ENCODE assay signal across 19 cellular contexts in genomic region chr6:43954311-43955131, GRCh38.
DNase-seq lines count a peak whose midpoint lies in the region; ATAC-seq, FAIRE-seq and TF ChIP-seq lines count a peak whose summit lies in the region.
"Had no signal": no experiment of that assay in that cellular context is flagged by ENCODE, and none has a peak within 500 bp of the region (broad histone marks: within the 10 kb centered on the region; RNA-seq: fewer than 3 reads in every experiment).

No MANE protein-coding gene starts in this region.

- DNase-seq in Daoy (ENCODE audit: low read depth): peak; percentile 1
- no peak for DNase-seq in bronchial epithelial cell (ENCODE audit: low read depth)
- peak; percentile 62 to 85 (median 79) for DNase-seq in right cardiac atrium
- peak; percentile 79 to 92 for DNase-seq in psoas muscle
- no peak for DNase-seq in stimulated activated CD4-positive, alpha-beta T cell treated with anti-CD3 and anti-CD28 coated beads, Interleukin-2, amount 100 ng/mL, for 48 hours
- DNase-seq in Kasumi-1 (lab: John Stamatoyannopoulos, UW): no peak
- no peak for DNase-seq in GF-D8 (lab: John Stamatoyannopoulos, UW)
- DNase-seq: activated CD4-positive, alpha-beta T cell treated with anti-CD3 and anti-CD28 coated beads, Interleukin-2, amount 50 U/mL, for 4 hours; activated naive CD4-positive, alpha-beta T cell treated with anti-CD3 and anti-CD28 coated beads, Interleukin-2, amount 50 U/mL, for 16 hours; activated T-cell treated with anti-CD3 and anti-CD28 coated beads, Interleukin-2, amount 50 U/mL, for 4 hours; left lung; NCI-H187 treated with DMSO at 0.1 percent for 48 hours; NCI-H226; NCI-H774; OCI-M1 had no signal

- H3K27ac ChIP-seq in right cardiac atrium (ENCODE audit: low read length): peak overlapping the region; percentile 89
- H3K27ac ChIP-seq in psoas muscle: peak overlapping the region; percentile 86
- H3K27ac ChIP-seq: GM23248, left lung, neutrophil had no signal

- WGBS in right cardiac atrium: 69% methylated on average over 12 of the region's 12 CpGs
- 24 to 36% (median 35%) methylated on average over 12 of the region's 12 CpGs for WGBS in psoas muscle, 3 donors

- TF ChIP-seq CTCF in bronchial epithelial cell (IDR thresholded peaks at IDR 0.05; ENCODE audit: insufficient read depth, low read length, severe bottlenecking): no peak
- TF ChIP-seq CTCF in psoas muscle (IDR thresholded peaks at IDR 0.05): no peak

- peak; percentile 47 for FAIRE-seq in bronchial epithelial cell (lab: Jason Lieb, UNC)
- FAIRE-seq: G401.6 had no signal

- H3K4me3 ChIP-seq in bronchial epithelial cell (ENCODE audit: low read depth, low read length) (no peak overlapping the region), right cardiac atrium (ENCODE audit: low read length) (no peak overlapping the region), psoas muscle (no peak overlapping the region)
- H3K4me3 ChIP-seq: GM23248, left lung had no signal

- H3K9me3 ChIP-seq in right cardiac atrium (ENCODE audit: control insufficient read depth, low read length): no peaks in the 10 kb centered on the region
- H3K9me3 ChIP-seq in psoas muscle: no peaks in the 10 kb centered on the region
- H3K9me3 ChIP-seq: neutrophil had no signal

- H3K27me3 ChIP-seq in bronchial epithelial cell (ENCODE audit: control insufficient read depth, insufficient read depth, low read length) (no peaks in the 10 kb centered on the region), right cardiac atrium (ENCODE audit: control insufficient read depth, insufficient read depth) (no peaks in the 10 kb centered on the region), psoas muscle (ENCODE audit: insufficient read depth in 3 of 3, low read length in 2 of 3) (no peaks in the 10 kb centered on the region)

- peaks cover 2% of the 10 kb centered on the region for H3K4me1 ChIP-seq in right cardiac atrium (ENCODE audit: control insufficient read depth, insufficient read depth, low read length)
- peaks cover 22% of the 10 kb centered on the region for H3K4me1 ChIP-seq in psoas muscle
- H3K4me1 ChIP-seq: left lung had no signal

- H3K36me3 ChIP-seq in bronchial epithelial cell (ENCODE audit: control insufficient read depth, insufficient read depth, low read length): no peaks in the 10 kb centered on the region
- no peaks in the 10 kb centered on the region for H3K36me3 ChIP-seq in psoas muscle (ENCODE audit: insufficient read depth in 1 of 2, low read depth in 1 of 2)
- H3K36me3 ChIP-seq: left lung, neutrophil had no signal

- intact Hi-C loops in right cardiac atrium (cut with DNase I) (loop anchor here in 3 of 4 donors (2.0 to 5.0 kb wide), 3 partner anchors 38 to 182 kb away; partner anchors contain the start of gene VEGFA (in 3 of the 3)), psoas muscle (cut with DNase I) (loop anchor here (5.0 to 10.0 kb wide), 4 partner anchors 97 to 290 kb away; partner anchors contain the start of gene VEGFA (in 1 of the 2))

- peak; percentile 89 to 91 for ATAC-seq in right cardiac atrium
- peak; percentile 90 to 93 (median 91) for ATAC-seq in psoas muscle
- no peak for ATAC-seq in GM19324 (IDR thresholded peaks at IDR 0.05; ENCODE audit: low FRiP score, unreplicated experiment)
- ATAC-seq: activated T-cell treated with anti-CD3 and anti-CD28 coated beads, Interleukin-2, amount 50 U/mL, for 4 hours had no signal

Comparison
In these comparisons a context has a peak if more than half of its experiments do, and no peak if none do; other contexts are left out.
1. DNase-seq: peak in Daoy (single experiment), right cardiac atrium (3 of 3) and psoas muscle (2 of 2); none in bronchial epithelial cell (single experiment), stimulated activated CD4-positive, alpha-beta T cell treated with anti-CD3 and anti-CD28 coated beads, Interleukin-2, amount 100 ng/mL, for 48 hours (0 of 2), Kasumi-1 (0 of 2) and GF-D8 (single experiment).